8 cellular contexts compared by ENCODE assay signal in the genomic region with DNA sequence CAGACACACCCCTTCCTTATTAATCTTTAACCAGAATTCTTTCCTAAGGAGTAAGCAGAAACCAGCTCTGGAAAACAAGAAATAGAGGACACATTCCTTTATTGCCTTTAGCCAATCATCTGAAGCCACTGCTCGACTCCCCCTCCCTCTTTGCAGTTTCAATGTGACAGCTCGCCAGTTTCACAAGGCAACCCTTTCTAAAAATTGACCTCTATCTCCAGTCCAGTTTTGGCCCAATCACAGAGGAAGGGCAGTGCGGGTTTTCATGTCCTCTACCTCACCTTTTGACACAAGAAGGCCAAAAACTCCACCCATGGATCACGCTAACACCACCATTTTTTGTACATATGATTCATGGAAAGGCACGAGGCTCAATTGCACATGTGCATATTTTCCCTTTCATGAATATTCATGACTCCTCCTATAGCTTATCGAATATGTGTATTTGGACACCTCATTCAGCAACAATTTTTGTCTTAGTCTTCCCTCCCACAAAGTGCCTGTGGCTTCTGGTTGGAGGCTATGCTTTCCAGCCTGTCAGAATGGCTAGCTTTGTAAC. TPM values are rescaled to one million over a fixed set of nuclear protein-coding genes. Genes with fewer than 3 reads are reported as not detected.
DNase-seq lines count a peak whose midpoint lies in the region; ATAC-seq and TF ChIP-seq lines count a peak whose summit lies in the region.

No MANE protein-coding gene starts in this region.

- H3K4me1 ChIP-seq in lower lobe of right lung: peaks cover 51% of the 10 kb centered on the region

- peaks cover 29% of the 10 kb centered on the region for H3K4me1 Mint-ChIP-seq in MCF 10A (ENCODE audit: insufficient read depth, unreplicated experiment)

- H3K9me3 ChIP-seq in lower lobe of right lung: no peaks in the 10 kb centered on the region

- no TSS peak for BruUV-seq in MCF 10A (replicated peaks; lab: Mats Ljungman, UMichigan)

- H3K4me3 Mint-ChIP-seq in MCF 10A (ENCODE audit: unreplicated experiment): peak overlapping the region; percentile 66

- H3K27me3 ChIP-seq in lower lobe of right lung (ENCODE audit: low read depth): no peaks in the 10 kb centered on the region

- H3K36me3 Mint-ChIP-seq in MCF 10A (ENCODE audit: insufficient read depth, unreplicated experiment): peaks cover 6% of the 10 kb centered on the region

- no peak for TF ChIP-seq CTCF in MCF 10A (IDR thresholded peaks at IDR 0.05; ENCODE audit: unreplicated experiment)
- TF ChIP-seq CTCF in lower lobe of right lung (IDR thresholded peaks at IDR 0.05): no peak

- intact Hi-C loops in MCF 10A (cut with micrococcal nuclease) (loop anchor here (2.0 kb wide), 1 partner anchor 49 kb away; the partner anchor contains the start of gene IFIT2), lower lobe of right lung (cut with DNase I) (no loop called here)

- no peak overlapping the region for H3K4me3 ChIP-seq in lower lobe of right lung

- in situ Hi-C loops in Caki2 (cut with HindIII; ENCODE audit: low pct_unique_long_range_greater_than_20kb, low sequenced_read_pairs): no loop called here

- H3K36me3 ChIP-seq in lower lobe of right lung: no peaks in the 10 kb centered on the region

- CTCF ChIA-PET in MCF 10A (lab: Yijun Ruan, JAX): interaction anchor here (0.6 to 3.1 kb wide), 3 partner anchors 10 to 18 kb away, joined by 3 to 19 read pairs (median 3); no protein-coding TSS in a partner anchor

- peaks cover 6% of the 10 kb centered on the region for H3K9me3 Mint-ChIP-seq in MCF 10A (ENCODE audit: unreplicated experiment)

- no peaks in the 10 kb centered on the region for H3K27me3 Mint-ChIP-seq in MCF 10A (ENCODE audit: insufficient read depth, unreplicated experiment)

- peak overlapping the region; percentile 98 for H3K27ac Mint-ChIP-seq in MCF 10A (ENCODE audit: low read depth, unreplicated experiment)

- DNase-seq in Caki2 (ENCODE audit: low read depth) (peak; percentile 99), MCF 10A (ENCODE audit: unreplicated experiment) (peak; percentile 82), lower lobe of right lung (no peak), NCI-H146 (lab: John Stamatoyannopoulos, UW) (no peak)
- DNase-seq in stimulated activated CD4-positive, alpha-beta T cell treated with anti-CD3 and anti-CD28 coated beads, Interleukin-4, amount 100 ng/mL, for 24 hours: no peak
- no peak for DNase-seq in activated CD4-positive, alpha-beta T cell treated with anti-CD3 and anti-CD28 coated beads for 4 hours

- peak overlapping the region; percentile 79 for H3K27ac ChIP-seq in lower lobe of right lung

- ATAC-seq in HG03175 (IDR thresholded peaks at IDR 0.05; ENCODE audit: unreplicated experiment) (peak; percentile 49), lower lobe of right lung (peak; percentile 85 to 92), HG03469 (IDR thresholded peaks at IDR 0.05; ENCODE audit: unreplicated experiment) (no peak)

- POLR2A ChIA-PET in MCF 10A (lab: Yijun Ruan, JAX): interaction anchor here (0.6 to 2.4 kb wide), 16 partner anchors 10 to 362 kb away, joined by 3 to 17 read pairs (median 5); partner anchors contain the start of genes FAS, IFIT2, IFIT3 and IFIT5

RNA-seq across cellular contexts. Expression of gene IFIT3, which starts 24.3 kb away (rescaled TPM):
- total RNA-seq in Caki2 (2014; rRNA removed; shearing (Covaris generic); ENCODE audit: low replicate concordance): 11.3 and 12.4 TPM in 2 replicates
- total RNA-seq in MCF 10A (2022) (1.4 and 3.6 TPM in 2 replicates), lower lobe of right lung (117 TPM)

RNA-seq across cellular contexts. Expression of gene IFIT1B, which starts 25.7 kb away (rescaled TPM):
- total RNA-seq in Caki2 (2014; rRNA removed; shearing (Covaris generic); ENCODE audit: low replicate concordance): not detected in 2 replicates
- total RNA-seq in MCF 10A (2022) (not detected in 2 replicates), lower lobe of right lung (not detected)

RNA-seq across cellular contexts. Expression of gene IFIT1, which starts 40.3 kb away (rescaled TPM):
- 19.8 and 26.9 TPM in 2 replicates for total RNA-seq in Caki2 (2014; rRNA removed; shearing (Covaris generic); ENCODE audit: low replicate concordance)
- total RNA-seq in MCF 10A (2022) (0.17 and 0.26 TPM in 2 replicates), lower lobe of right lung (71.8 TPM)

RNA-seq across cellular contexts. Expression of gene IFIT2, which starts 50.3 kb away (rescaled TPM):
- total RNA-seq in Caki2 (2014; rRNA removed; shearing (Covaris generic); ENCODE audit: low replicate concordance): 5.9 and 7.9 TPM in 2 replicates
- total RNA-seq in MCF 10A (2022) (0.58 and 1.3 TPM in 2 replicates), lower lobe of right lung (64.8 TPM)

Comparison
In these comparisons a context has a peak if more than half of its experiments do, and no peak if none do; other contexts are left out.
1. DNase-seq: peak in Caki2 (single experiment) and MCF 10A (single experiment); none in lower lobe of right lung (single experiment), stimulated activated CD4-positive, alpha-beta T cell treated with anti-CD3 and anti-CD28 coated beads, Interleukin-4, amount 100 ng/mL, for 24 hours (single experiment), activated CD4-positive, alpha-beta T cell treated with anti-CD3 and anti-CD28 coated beads for 4 hours (0 of 2) and NCI-H146 (single experiment).
2. RNA of gene IFIT1, which starts 40.3 kb away (total RNA-seq): 71.8 TPM in lower lobe of right lung (single experiment) and 19.8 to 26.9 TPM in Caki2; 0.17 to 0.26 TPM in MCF 10A; every median in the first group is over 10 times any median in the second.